Comparison of ENCODE assay signal across 23 cellular contexts in genomic region chr20:58609026-58609425, GRCh38. TPM values are rescaled to one million over a fixed set of nuclear protein-coding genes. Genes with fewer than 3 reads are reported as not detected.
DNase-seq lines count a peak whose midpoint lies in the region; TF ChIP-seq lines count a peak whose summit lies in the region.
"Had no signal": no experiment of that assay in that cellular context is flagged by ENCODE, and none has a peak within 500 bp of the region (broad histone marks: within the 10 kb centered on the region; RNA-seq: fewer than 3 reads in every experiment).

No MANE protein-coding gene starts in this region.

- WGBS in neuronal stem cell (ENCODE audit: extremely low coverage in 2 of 2, insufficient read length in 2 of 2, insufficient replicate concordance in 1 of 2), 2 donors = no CpG with 5 or more reads among the region's 12 CpGs
- WGBS in spleen, 5 donors = 91 to 96% (median 92%) methylated on average over 12 of the region's 12 CpGs

- peak; percentile 17 for DNase-seq in myocyte (ENCODE audit: low read depth)
- no peak for DNase-seq in neuronal stem cell (ENCODE audit: low spot score)
- peak; percentile 43 for DNase-seq in spleen
- no peak for DNase-seq in H4 (ENCODE audit: low spot score)
- no peak for DNase-seq in iPS-NIHi11 (ENCODE audit: low spot score)
- no peak for DNase-seq in T-helper 9 cell
- DNase-seq: 8988T; ACHN; BE2C; C1 segment of cervical spinal cord; CD4-positive, alpha-beta memory T cell; CD4-positive, CD25-positive, alpha-beta regulatory T cell; CD8-positive, alpha-beta memory T cell; COR-L47; DMS 273 treated with DMSO at 0.1 percent for 48 hours; DMS153; DMS53; DMS79; DND-41; EL; GDM1 had no signal

- H3K18ac ChIP-seq in neuronal stem cell (ENCODE audit: low read length) = no peak overlapping the region

- H3K27me3 ChIP-seq in neuronal stem cell (ENCODE audit: control insufficient read depth in 3 of 3, insufficient read depth in 3 of 3, low read depth in 1 of 3, low read length in 3 of 3) (peaks cover 0 to 23% (median 0%) of the 10 kb centered on the region in 3 experiments), spleen (replicated peaks in 1 of 7) (peaks cover 0 to 19% (median 0%) of the 10 kb centered on the region in 7 donors)
- H3K27me3 ChIP-seq: BLaER1 had no signal

- no peak overlapping the region for H4K91ac ChIP-seq in neuronal stem cell (ENCODE audit: low read depth, low read length, poor library complexity)

- no peak overlapping the region for H2BK120ac ChIP-seq in neuronal stem cell (ENCODE audit: low read depth, low read length)

- H3K4me3 ChIP-seq in neuronal stem cell (ENCODE audit: low read length in 2 of 2) = no peak overlapping the region
- no peak overlapping the region for H3K4me3 ChIP-seq in spleen
- H3K4me3 ChIP-seq: BLaER1, GM12878 had no signal

- no peak for TF ChIP-seq POLR2A in spleen (IDR thresholded peaks at IDR 0.05)

- no peak overlapping the region for H2BK15ac ChIP-seq in neuronal stem cell (ENCODE audit: low read length)

- no peak overlapping the region for H2BK12ac ChIP-seq in neuronal stem cell (ENCODE audit: low read length)

- peak overlapping the region; percentile 14 for H3K23ac ChIP-seq in neuronal stem cell (ENCODE audit: low read depth, low read length, poor library complexity)

- H3K9ac ChIP-seq in neuronal stem cell (ENCODE audit: low read depth, low read length, poor library complexity) = no peak overlapping the region
- H3K9ac ChIP-seq: BLaER1 had no signal

- H4K8ac ChIP-seq in neuronal stem cell (ENCODE audit: low read depth, low read length) = no peak overlapping the region

- H3K4ac ChIP-seq in neuronal stem cell (ENCODE audit: low read length) = no peak overlapping the region

- no peak for TF ChIP-seq CTCF in spleen (IDR thresholded peaks at IDR 0.05 in 8 of 11, conservative IDR thresholded peaks at IDR 0.05 in 3 of 11)

- no peaks in the 10 kb centered on the region for H3K9me3 ChIP-seq in neuronal stem cell (replicated peaks in 1 of 2; ENCODE audit: control insufficient read depth in 2 of 2, insufficient read depth in 1 of 2, low read depth in 1 of 2, low read length in 2 of 2)
- no peaks in the 10 kb centered on the region for H3K9me3 ChIP-seq in spleen
- H3K9me3 ChIP-seq: BE2C, BLaER1 had no signal

- H3K36me3 ChIP-seq in neuronal stem cell (replicated peaks in 1 of 2; ENCODE audit: control insufficient read depth in 2 of 2, insufficient read depth in 2 of 2, low read length in 2 of 2) (no peaks in the 10 kb centered on the region), spleen (no peaks in the 10 kb centered on the region)
- H3K36me3 ChIP-seq: BE2C, BLaER1 had no signal

- H3K4me1 ChIP-seq in neuronal stem cell (ENCODE audit: control insufficient read depth in 2 of 2, insufficient read depth in 1 of 2, low read depth in 1 of 2, low read length in 2 of 2) = peaks cover 0 to 4% of the 10 kb centered on the region in 2 donors
- no peaks in the 10 kb centered on the region for H3K4me1 ChIP-seq in spleen

- no peaks in the 10 kb centered on the region for H3K79me1 ChIP-seq in neuronal stem cell (ENCODE audit: low read depth, low read length)

- H2AK5ac ChIP-seq in neuronal stem cell (ENCODE audit: low read depth, low read length) = no peak overlapping the region

- intact Hi-C loops in spleen (cut with DNase I; ENCODE audit: low total_unique reads) = no loop called here

- no peak overlapping the region for H3K14ac ChIP-seq in neuronal stem cell (ENCODE audit: low read length)

- no peak overlapping the region for H2AFZ ChIP-seq in neuronal stem cell (ENCODE audit: low read length)

- no peak overlapping the region for H3K27ac ChIP-seq in neuronal stem cell (replicated peaks; ENCODE audit: low read length)
- H3K27ac ChIP-seq in spleen = no peak overlapping the region
- H3K27ac ChIP-seq: BLaER1 had no signal

- H3K4me2 ChIP-seq in neuronal stem cell (ENCODE audit: insufficient read depth, low read length, poor library complexity, severe bottlenecking) = no peak overlapping the region

- peak overlapping the region; percentile 46 for H2BK5ac ChIP-seq in neuronal stem cell (ENCODE audit: low read length)

RNA-seq across cellular contexts. Expression of gene STX16, which starts 42.1 kb away (rescaled TPM):
- total RNA-seq in myocyte = 18.5 and 25.0 TPM in 2 replicates
- polyA plus RNA-seq in myocyte (2012) = 57.8 TPM
- 45.1 TPM for polyA plus RNA-seq in neuronal stem cell (2013, experiment 1 of 2)
- 45.7 TPM for polyA plus RNA-seq in neuronal stem cell (2013, experiment 2 of 2)
- total RNA-seq in spleen = 100 to 1,000 TPM in 1 of 7 donors, 10 to 100 TPM in 6; 62.6 to 105 (median 83.6) TPM
- 10 to 100 TPM; 34.4 to 47.3 (median 43.5) TPM for polyA plus RNA-seq in spleen
- 6.1 and 8.8 TPM in 2 replicates for total RNA-seq in H4 (2014; rRNA removed; shearing (Covaris generic))

Comparison
In these comparisons a context has a peak if more than half of its experiments do, and no peak if none do; other contexts are left out.
1. DNase-seq: peak in myocyte (single experiment) and spleen (single experiment); none in neuronal stem cell (single experiment), H4 (single experiment), iPS-NIHi11 (single experiment) and T-helper 9 cell (single experiment).